ENCODE assay signal across 1 cellular context in the genomic region with DNA sequence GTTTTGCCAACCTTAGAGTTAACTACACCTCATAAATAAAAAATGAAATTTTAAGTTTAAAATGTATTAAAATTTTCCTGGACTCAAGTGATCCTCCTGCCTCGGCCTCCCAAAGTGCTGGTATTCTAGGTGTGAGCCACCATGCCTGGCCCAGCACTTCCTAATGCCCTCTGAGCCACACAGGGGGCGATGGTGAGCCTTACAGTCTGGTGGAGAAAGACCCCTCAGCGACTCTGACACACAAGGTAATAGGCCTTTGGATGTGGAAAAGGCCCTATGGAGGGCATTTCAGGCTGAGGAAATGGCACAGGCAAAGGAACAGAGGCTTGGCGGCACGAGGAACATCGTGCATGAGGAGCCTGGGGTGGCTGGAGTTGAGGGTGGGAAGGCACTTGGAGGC.
TF ChIP-seq lines count a peak whose summit lies in the region.

No MANE protein-coding gene starts in this region.

TF ChIP-seq in GM23338, 12 proteins besides CTCF, POLR2A, EP300 and RAD21 (continued from another document):
- TF ChIP-seq ZNF462 (CRISPR knock-in tag; IDR thresholded peaks at IDR 0.05), result no peak
- TF ChIP-seq JUNB (IDR thresholded peaks at IDR 0.05; ENCODE audit: unreplicated experiment), result no peak
